ENCODE assay signal across 19 cellular contexts in the genomic region with DNA sequence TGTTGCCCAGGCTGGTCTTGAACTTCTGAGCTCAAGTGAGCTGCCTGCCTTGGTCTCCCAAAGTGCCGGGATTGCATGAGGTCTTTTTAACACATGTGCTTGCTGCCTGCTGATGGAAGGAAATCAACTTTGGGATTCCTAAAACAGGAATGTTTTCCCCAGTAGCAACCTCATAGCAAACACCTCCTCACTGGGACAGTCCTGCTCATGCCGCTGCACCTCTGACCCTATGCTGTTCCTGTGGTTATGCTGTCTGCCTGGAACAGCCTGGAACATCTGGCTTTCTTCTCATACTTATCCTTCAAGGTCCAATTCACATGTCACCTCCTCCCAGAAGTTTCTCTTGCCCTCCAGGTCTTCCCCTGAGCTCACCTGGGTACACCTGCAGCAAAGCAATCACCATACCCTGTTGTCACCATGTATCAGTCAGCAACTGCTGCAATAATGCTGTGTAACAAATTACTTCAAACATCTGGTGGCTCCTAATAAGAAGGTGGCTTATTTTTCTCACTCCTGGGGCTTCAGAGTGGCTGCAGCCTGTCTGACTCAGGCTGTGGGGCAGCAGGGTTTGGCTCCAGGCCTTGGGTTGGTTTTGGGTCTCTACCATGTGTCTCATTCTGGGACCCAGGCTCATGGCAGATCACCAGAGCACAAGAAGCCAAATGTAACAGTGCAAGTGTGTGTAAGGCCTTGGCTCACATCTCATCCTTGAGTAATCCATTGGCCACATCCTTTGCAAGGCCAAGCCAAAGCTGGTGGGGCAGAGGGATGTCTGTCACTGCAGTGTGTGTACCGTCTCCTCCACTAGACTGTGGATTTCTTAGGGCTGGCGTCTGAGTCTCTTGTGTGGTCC. TPM values are rescaled to one million over a fixed set of nuclear protein-coding genes. Genes with fewer than 3 reads are reported as not detected.
DNase-seq lines count a peak whose midpoint lies in the region; ATAC-seq, FAIRE-seq and TF ChIP-seq lines count a peak whose summit lies in the region.
"Had no signal": no experiment of that assay in that cellular context is flagged by ENCODE, and none has a peak within 500 bp of the region (broad histone marks: within the 10 kb centered on the region; RNA-seq: fewer than 3 reads in every experiment).

No MANE protein-coding gene starts in this region.

- H3K36me3 ChIP-seq in astrocyte (ENCODE audit: insufficient read depth, low read length), result no peaks in the 10 kb centered on the region

- peaks cover 10% of the 10 kb centered on the region for H3K9me3 Mint-ChIP-seq in astrocyte (ENCODE audit: unreplicated experiment)
- H3K9me3 Mint-ChIP-seq in stimulated activated naive B cell treated with anti-CD40 and anti-IgM and Interleukin-4, amounts not matched to agents 10 μg/mL and 1 μg/mL and 100 μg/mL, for 72 hours, result peaks cover 4% of the 10 kb centered on the region in 2 donors
- H3K9me3 Mint-ChIP-seq: GM23338, HFFc6 had no signal

- no peaks in the 10 kb centered on the region for H3K36me3 Mint-ChIP-seq in astrocyte (ENCODE audit: low read depth, unreplicated experiment)
- H3K36me3 Mint-ChIP-seq in stimulated activated naive B cell treated with anti-CD40 and anti-IgM and Interleukin-4, amounts not matched to agents 10 μg/mL and 1 μg/mL and 100 μg/mL, for 72 hours, result no peaks in the 10 kb centered on the region
- H3K36me3 Mint-ChIP-seq: CD4-positive, CD25-positive, alpha-beta regulatory T cell had no signal

- H4K20me1 ChIP-seq in astrocyte (ENCODE audit: insufficient read depth, low read length), result peaks cover 5% of the 10 kb centered on the region

- peaks cover 21% of the 10 kb centered on the region for H3K4me1 Mint-ChIP-seq in astrocyte (ENCODE audit: low read depth, unreplicated experiment)
- no peaks in the 10 kb centered on the region for H3K4me1 Mint-ChIP-seq in stimulated activated naive B cell treated with anti-CD40 and anti-IgM and Interleukin-4, amounts not matched to agents 10 μg/mL and 1 μg/mL and 100 μg/mL, for 72 hours

- H3K27ac Mint-ChIP-seq in astrocyte (ENCODE audit: unreplicated experiment), result peak overlapping the region; percentile 36
- H3K27ac Mint-ChIP-seq in stimulated activated naive B cell treated with anti-CD40 and anti-IgM and Interleukin-4, amounts not matched to agents 10 μg/mL and 1 μg/mL and 100 μg/mL, for 72 hours, result no peak overlapping the region
- H3K27ac Mint-ChIP-seq: CD4-positive, CD25-positive, alpha-beta regulatory T cell; GM23338 had no signal

- no peak overlapping the region for H3K4me2 ChIP-seq in astrocyte (ENCODE audit: low read length)
- H3K4me2 ChIP-seq: GM23338 had no signal

- no peak for ATAC-seq in Right ventricle myocardium inferior
- ATAC-seq in left cardiac atrium, result no peak
- no peak for ATAC-seq in stimulated activated naive B cell treated with anti-CD40 and anti-IgM and Interleukin-4, amounts not matched to agents 10 μg/mL and 1 μg/mL and 100 μg/mL, for 72 hours (replicated peaks)
- ATAC-seq in omental fat pad (ENCODE audit: low FRiP score), result no peak
- ATAC-seq: GM23338 had no signal

- no peak overlapping the region for H3K4me3 ChIP-seq in astrocyte (ENCODE audit: insufficient read depth, low read depth, low read length)
- H3K4me3 ChIP-seq: GM23338, SK-N-MC had no signal

- H2AFZ ChIP-seq in astrocyte (ENCODE audit: low read depth, low read length), result no peak overlapping the region
- H2AFZ ChIP-seq: GM23338 had no signal

- no peak for FAIRE-seq in astrocyte (lab: Jason Lieb, UNC)

- intact Hi-C loops in Right ventricle myocardium inferior (cut with DNase I), result no loop called here
- intact Hi-C loops in left cardiac atrium (cut with DNase I), result no loop called here

- peaks cover 21% of the 10 kb centered on the region for H3K4me1 ChIP-seq in astrocyte (ENCODE audit: insufficient read depth, low read length)

- peak; percentile 58 for DNase-seq in Right ventricle myocardium inferior (ENCODE audit: missing footprints)
- no peak for DNase-seq in left cardiac atrium
- DNase-seq in astrocyte (ENCODE audit: low read depth), result peak; percentile 67
- DNase-seq in fibroblast of peridontal ligament (ENCODE audit: extremely low read depth), result peak; percentile 85
- no peak for DNase-seq in stimulated activated naive B cell treated with anti-CD40 and anti-IgM and Interleukin-4, amounts not matched to agents 10 μg/mL and 1 μg/mL and 100 μg/mL, for 72 hours
- no peak for DNase-seq in GM10266 (ENCODE audit: extremely low spot score)
- no peak for DNase-seq in omental fat pad (ENCODE audit: low spot score)
- no peak for DNase-seq in OCI-M2 (lab: John Stamatoyannopoulos, UW; ENCODE audit: unreplicated experiment)
- DNase-seq: CD4-positive, CD25-positive, alpha-beta regulatory T cell; HFFc6; NCI-H146; NCI-H2081 treated with DMSO at 0.1 percent for 48 hours; NCI-H226; NCI-H526; NK-92 treated with Interleukin-12 subunit alpha and Interleukin-12 subunit beta, amount 100 ng/mL, for 24 hours; OCI-M1 had no signal

- TF ChIP-seq CTCF in astrocyte (IDR thresholded peaks at IDR 0.05; ENCODE audit: insufficient read depth, low read depth, low read length), result no peak
- no peak for TF ChIP-seq CTCF in GM10266 (IDR thresholded peaks at IDR 0.05; ENCODE audit: control insufficient read depth, insufficient read depth, low read depth, missing control alignments)
- TF ChIP-seq CTCF in omental fat pad (IDR thresholded peaks at IDR 0.05), result no peak

- H3K79me2 ChIP-seq in astrocyte (ENCODE audit: insufficient read depth, low read length), result no peaks in the 10 kb centered on the region

- H3K27me3 Mint-ChIP-seq in astrocyte (ENCODE audit: low read depth, unreplicated experiment), result peaks cover 5% of the 10 kb centered on the region
- H3K27me3 Mint-ChIP-seq in stimulated activated naive B cell treated with anti-CD40 and anti-IgM and Interleukin-4, amounts not matched to agents 10 μg/mL and 1 μg/mL and 100 μg/mL, for 72 hours, result peaks cover 0 to 7% of the 10 kb centered on the region in 2 donors
- H3K27me3 Mint-ChIP-seq: CD4-positive, CD25-positive, alpha-beta regulatory T cell had no signal

- H3K4me3 Mint-ChIP-seq in astrocyte (ENCODE audit: unreplicated experiment), result no peak overlapping the region
- no peak overlapping the region for H3K4me3 Mint-ChIP-seq in stimulated activated naive B cell treated with anti-CD40 and anti-IgM and Interleukin-4, amounts not matched to agents 10 μg/mL and 1 μg/mL and 100 μg/mL, for 72 hours
- H3K4me3 Mint-ChIP-seq: CD4-positive, CD25-positive, alpha-beta regulatory T cell; GM23338; HFFc6 had no signal

- peaks cover 3% of the 10 kb centered on the region for H3K27me3 ChIP-seq in astrocyte (ENCODE audit: insufficient read depth, low read length)

- H3K27ac ChIP-seq in astrocyte (ENCODE audit: low read depth, low read length), result no peak overlapping the region
- H3K27ac ChIP-seq: 22Rv1, SK-N-MC had no signal

- H3K9ac ChIP-seq in astrocyte (ENCODE audit: low read length), result no peak overlapping the region

- H3K9me3 ChIP-seq in astrocyte (ENCODE audit: insufficient read depth, low read depth, low read length), result peaks cover 6% of the 10 kb centered on the region

RNA-seq across cellular contexts. Expression of a gene that starts 59.4 kb away (rescaled TPM):
- total RNA-seq in Right ventricle myocardium inferior (1.1 TPM), left cardiac atrium (1 to 10 TPM; 2.4 to 2.6 TPM), astrocyte (13.8 and 25.7 TPM in 2 replicates), omental fat pad (1 to 10 TPM in 2 of 4 donors, under 1 TPM in 2; 0.63 to 4.6 (median 1.2) TPM)
- total RNA-seq: CD4-positive, CD25-positive, alpha-beta regulatory T cell had no signal

Comparison
In these comparisons a context has a peak if more than half of its experiments do, and no peak if none do; other contexts are left out.
1. DNase-seq: peak in Right ventricle myocardium inferior (single experiment), astrocyte (single experiment) and fibroblast of peridontal ligament (single experiment); none in left cardiac atrium (single experiment), stimulated activated naive B cell treated with anti-CD40 and anti-IgM and Interleukin-4, amounts not matched to agents 10 μg/mL and 1 μg/mL and 100 μg/mL, for 72 hours (single experiment), GM10266 (single experiment), omental fat pad (single experiment) and OCI-M2 (single experiment).